ENCODE assay signal across 10 cellular contexts in genomic region chr18:43587538-43588153, GRCh38.
DNase-seq lines count a peak whose midpoint lies in the region; ATAC-seq, FAIRE-seq and TF ChIP-seq lines count a peak whose summit lies in the region.
"Had no signal": no experiment of that assay in that cellular context is flagged by ENCODE, and none has a peak within 500 bp of the region (broad histone marks: within the 10 kb centered on the region; RNA-seq: fewer than 3 reads in every experiment).

No MANE protein-coding gene starts in this region.

- no peak overlapping the region for H3K27ac Mint-ChIP-seq in CD8-positive, alpha-beta T cell
- H3K27ac Mint-ChIP-seq: IgD-negative memory B cell, immature natural killer cell had no signal

- H3K4me2 ChIP-seq in fibroblast of lung (ENCODE audit: extremely low read depth, insufficient read depth, low read length), result no peak overlapping the region
- H3K4me2 ChIP-seq in osteoblast (ENCODE audit: insufficient read depth, low read length), result no peak overlapping the region

- H4K20me1 ChIP-seq in fibroblast of lung (ENCODE audit: control insufficient read depth, extremely low read depth, insufficient read depth, low read length) (no peaks in the 10 kb centered on the region), osteoblast (ENCODE audit: insufficient read depth, low read length) (no peaks in the 10 kb centered on the region)

- no peaks in the 10 kb centered on the region for H3K27me3 ChIP-seq in CD8-positive, alpha-beta T cell (ENCODE audit: insufficient read depth, low read length)
- H3K27me3 ChIP-seq in fibroblast of lung (ENCODE audit: control insufficient read depth, insufficient read depth, low read length), result no peaks in the 10 kb centered on the region
- no peaks in the 10 kb centered on the region for H3K27me3 ChIP-seq in osteoblast (ENCODE audit: insufficient read depth, low read length)

- H3K9me3 Mint-ChIP-seq in CD8-positive, alpha-beta T cell, result no peaks in the 10 kb centered on the region
- H3K9me3 Mint-ChIP-seq: IgD-negative memory B cell had no signal

- FAIRE-seq in RCC 7860 (lab: Jason Lieb, UNC), result no peak

- TF ChIP-seq CTCF in CD8-positive, alpha-beta T cell (IDR thresholded peaks at IDR 0.05), result peak; percentile 53
- TF ChIP-seq CTCF in fibroblast of lung (conservative IDR thresholded peaks at IDR 0.05 in 1 of 2, IDR thresholded peaks at IDR 0.05 in 1 of 2; ENCODE audit: low read depth in 1 of 2, low read length in 2 of 2) (peak; percentile 70 to 83), osteoblast (IDR thresholded peaks at IDR 0.05; ENCODE audit: extremely low read depth, low read depth, low read length) (peak; percentile 70)

- no peak overlapping the region for H3K9ac ChIP-seq in fibroblast of lung (ENCODE audit: insufficient read depth, low read length)

- H3K36me3 Mint-ChIP-seq in CD8-positive, alpha-beta T cell, result no peaks in the 10 kb centered on the region
- H3K36me3 Mint-ChIP-seq: IgD-negative memory B cell, immature natural killer cell had no signal

- no peak overlapping the region for H3K4me3 Mint-ChIP-seq in CD8-positive, alpha-beta T cell
- H3K4me3 Mint-ChIP-seq: IgD-negative memory B cell, immature natural killer cell had no signal

- H3K79me2 ChIP-seq in fibroblast of lung (ENCODE audit: control insufficient read depth, insufficient read depth, low read length) (no peaks in the 10 kb centered on the region), osteoblast (ENCODE audit: insufficient read depth, low read length) (no peaks in the 10 kb centered on the region)

- no peaks in the 10 kb centered on the region for H3K4me1 Mint-ChIP-seq in CD8-positive, alpha-beta T cell (ENCODE audit: low read depth)
- H3K4me1 Mint-ChIP-seq: IgD-negative memory B cell, immature natural killer cell had no signal

- POLR2A ChIA-PET in CD8-positive, alpha-beta T cell (lab: Charles Lee), result no interaction called here

- no peak overlapping the region for H3K27ac ChIP-seq in CD8-positive, alpha-beta T cell (ENCODE audit: low read depth, low read length)
- H3K27ac ChIP-seq in fibroblast of lung (ENCODE audit: insufficient read depth, low read length), result no peak overlapping the region
- H3K27ac ChIP-seq in osteoblast (ENCODE audit: low read depth, low read length), result no peak overlapping the region

- DNase-seq in CD8-positive, alpha-beta T cell, result no peak
- DNase-seq in HT1080 (ENCODE audit: low read depth) (peak; percentile 41), RCC 7860 (ENCODE audit: low spot score) (peak; percentile 15), fibroblast of lung (ENCODE audit: low read depth in 2 of 2) (peak; percentile 36 to 64), osteoblast (ENCODE audit: insufficient read length, low spot score, missing footprints) (peak; percentile 74)
- DNase-seq in activated CD4-positive, alpha-beta T cell treated with anti-CD3 and anti-CD28 coated beads, Interleukin-2, amount 50 U/mL, for 4 hours, result no peak

- no peaks in the 10 kb centered on the region for H3K36me3 ChIP-seq in CD8-positive, alpha-beta T cell (ENCODE audit: insufficient read depth, low read length)
- H3K36me3 ChIP-seq in fibroblast of lung (ENCODE audit: control insufficient read depth, insufficient read depth, low read length), result no peaks in the 10 kb centered on the region
- no peaks in the 10 kb centered on the region for H3K36me3 ChIP-seq in osteoblast (ENCODE audit: insufficient read depth, low read length)

- H2AFZ ChIP-seq in fibroblast of lung (ENCODE audit: low read length) (no peak overlapping the region), osteoblast (ENCODE audit: low read length) (no peak overlapping the region)

- H3K9me3 ChIP-seq in CD8-positive, alpha-beta T cell (ENCODE audit: low read length), result no peaks in the 10 kb centered on the region
- H3K9me3 ChIP-seq in fibroblast of lung (ENCODE audit: control insufficient read depth, insufficient read depth, low read depth, low read length) (no peaks in the 10 kb centered on the region), osteoblast (ENCODE audit: low read depth, low read length) (no peaks in the 10 kb centered on the region)

- CTCF ChIA-PET in CD8-positive, alpha-beta T cell (lab: Charles Lee), result interaction anchor here (0.7 to 2.3 kb wide), 5 partner anchors 10 to 1473 kb away, joined by 3 to 11 read pairs (median 5); no protein-coding TSS in a partner anchor

- H3K27me3 Mint-ChIP-seq in CD8-positive, alpha-beta T cell (ENCODE audit: low read depth), result no peaks in the 10 kb centered on the region
- H3K27me3 Mint-ChIP-seq: IgD-negative memory B cell had no signal

- intact Hi-C loops in CD8-positive, alpha-beta T cell (cut with DNase I, micrococcal nuclease), result loop anchor here in 1 of 2 experiments (1.0 kb wide), 1 partner anchor 1473 kb away; no protein-coding TSS in a partner anchor

- H3K4me3 ChIP-seq in CD8-positive, alpha-beta T cell (ENCODE audit: low read depth, low read length), result no peak overlapping the region
- H3K4me3 ChIP-seq in fibroblast of lung (replicated peaks in 1 of 4; ENCODE audit: control extremely low read depth in 1 of 4, insufficient read depth in 1 of 4, low read depth in 3 of 4, low read length in 4 of 4), result no peak overlapping the region
- H3K4me3 ChIP-seq in osteoblast (ENCODE audit: insufficient read depth, low read length), result no peak overlapping the region

- peak; percentile 23 for ATAC-seq in CD8-positive, alpha-beta T cell
- ATAC-seq in GM19328 (IDR thresholded peaks at IDR 0.05; ENCODE audit: unreplicated experiment), result peak; percentile 53
- ATAC-seq in GM19452 (IDR thresholded peaks at IDR 0.05; ENCODE audit: unreplicated experiment), result no peak

- H3K4me1 ChIP-seq in CD8-positive, alpha-beta T cell (ENCODE audit: insufficient read depth, low read length), result no peaks in the 10 kb centered on the region
- H3K4me1 ChIP-seq in fibroblast of lung (ENCODE audit: control insufficient read depth, extremely low read depth, insufficient read depth, low read length) (no peaks in the 10 kb centered on the region), osteoblast (ENCODE audit: insufficient read depth, low read length) (no peaks in the 10 kb centered on the region)

Comparison
In these comparisons a context has a peak if more than half of its experiments do, and no peak if none do; other contexts are left out.
1. DNase-seq: peak in HT1080 (single experiment), RCC 7860 (single experiment), fibroblast of lung (2 of 2) and osteoblast (single experiment); none in CD8-positive, alpha-beta T cell (0 of 7) and activated CD4-positive, alpha-beta T cell treated with anti-CD3 and anti-CD28 coated beads, Interleukin-2, amount 50 U/mL, for 4 hours (0 of 2).
2. Peak in every context shown above with its lines, with median percentiles within 50 percentile points of each other: CTCF ChIP-seq.